ENCODE assay signal across 29 cellular contexts in genomic region chr14:54166049-54166950, GRCh38.
DNase-seq lines count a peak whose midpoint lies in the region; ATAC-seq, FAIRE-seq and TF ChIP-seq lines count a peak whose summit lies in the region.
"Had no signal": no experiment of that assay in that cellular context is flagged by ENCODE, and none has a peak within 500 bp of the region (broad histone marks: within the 10 kb centered on the region; RNA-seq: fewer than 3 reads in every experiment).

No MANE protein-coding gene starts in this region.

- BruUV-seq in PC-3 (replicated peaks; lab: Mats Ljungman, UMichigan): no TSS peak

- peaks cover 8% of the 10 kb centered on the region for H3F3A ChIP-seq in PC-3 (ENCODE audit: low read length, unreplicated experiment)

- H3K27ac ChIP-seq in PC-3 (ENCODE audit: low read length): no peak overlapping the region
- H3K27ac ChIP-seq: A549, colonic mucosa, heart left ventricle, Peyer's patch, tibial artery, VCaP had no signal

- no peak for TF ChIP-seq CTCF in PC-3 (conservative IDR thresholded peaks at IDR 0.05; ENCODE audit: low read depth, low read length)

- CTCF ChIA-PET in PC-3 (lab: Charles Lee): interaction anchor here (0.6 to 0.8 kb wide), 2 partner anchors 172 to 399 kb away, joined by 4 read pairs; no protein-coding TSS in a partner anchor

- H3K36me3 ChIP-seq in PC-3 (ENCODE audit: low read depth, low read length): no peaks in the 10 kb centered on the region
- H3K36me3 ChIP-seq: colonic mucosa, heart left ventricle, Peyer's patch, tibial artery had no signal

- no peaks in the 10 kb centered on the region for H3K79me2 ChIP-seq in PC-3 (ENCODE audit: low read length)

- 0 out of 2 replicates have a peak, but pooled peaks cover 8% of the 10 kb centered on the region for H3K9me2 ChIP-seq in PC-3 (replicated peaks; ENCODE audit: low read length)

- peaks cover 45% of the 10 kb centered on the region for H3K4me1 ChIP-seq in PC-3 (ENCODE audit: insufficient read depth, low read length)
- H3K4me1 ChIP-seq: A549, colonic mucosa, Peyer's patch had no signal

- no peak for FAIRE-seq in RCC 7860 (lab: Jason Lieb, UNC)
- FAIRE-seq: A549 had no signal

- no peak overlapping the region for H3K4me2 ChIP-seq in PC-3 (ENCODE audit: low read length)
- H3K4me2 ChIP-seq: A549 had no signal

- H3K9me3 ChIP-seq in PC-3 (ENCODE audit: low read length): no peaks in the 10 kb centered on the region
- H3K9me3 ChIP-seq: A549, colonic mucosa, heart left ventricle, Peyer's patch, tibial artery had no signal

- H3K27me3 ChIP-seq in PC-3 (ENCODE audit: low read length): no peaks in the 10 kb centered on the region
- H3K27me3 ChIP-seq: colonic mucosa, Peyer's patch, tibial artery had no signal

- no peaks in the 10 kb centered on the region for H4K20me1 ChIP-seq in PC-3 (ENCODE audit: low read length)

- POLR2A ChIA-PET in PC-3 (lab: Charles Lee; ENCODE audit: unreplicated experiment): no interaction called here

- H3K4me3 ChIP-seq in PC-3 (ENCODE audit: low read length): no peak overlapping the region
- H3K4me3 ChIP-seq: A549, colonic mucosa, heart left ventricle, Peyer's patch, tibial artery had no signal

- DNase-seq in COLO829 (ENCODE audit: low spot score) (peak; percentile 54), PC-3 (peak; percentile 55), nucleus accumbens (lab: John Stamatoyannopoulos, UW) (peak in 32 of 56 donors; percentile 0 to 70 (median 13)), RCC 7860 (ENCODE audit: low spot score) (no peak), NCI-H1092 treated with DMSO at 0.1 percent for 48 hours (lab: John Stamatoyannopoulos, UW) (no peak)
- DNase-seq: activated CD4-positive, alpha-beta T cell treated with anti-CD3 and anti-CD28 coated beads for 4 hours; amniotic stem cell; CD4-positive, alpha-beta T cell; colonic mucosa; effector memory CD4-positive, alpha-beta T cell; GOT3; heart left ventricle; HFFc6; KBM-7; naive thymus-derived CD8-positive, alpha-beta T cell; NCI-H1417 treated with DMSO at 0.1 percent for 48 hours; NCI-H2081; NCI-H2227 treated with DMSO at 0.1 percent for 48 hours; Peyer's patch; retina; SHP77 treated with DMSO at 0.1 percent for 48 hours; stimulated activated CD4-positive, alpha-beta T cell treated with anti-CD3 and anti-CD28 coated beads, Interleukin-2, amount 100 ng/mL, for 24 hours; tibial artery had no signal

- intact Hi-C loops in PC-3 (cut with micrococcal nuclease): no loop called here

- ATAC-seq in PC-3: no peak
- peak; percentile 24 for ATAC-seq in esophagus mucosa
- ATAC-seq in GM21737 (IDR thresholded peaks at IDR 0.05; ENCODE audit: unreplicated experiment): no peak
- no peak for ATAC-seq in HG03521 (IDR thresholded peaks at IDR 0.05; ENCODE audit: unreplicated experiment)
- ATAC-seq: A549; activated T-helper 17 cell treated with anti-CD3 and anti-CD28 coated beads, Interleukin-2, amount 50 U/mL, for 72 hours; naive thymus-derived CD8-positive, alpha-beta T cell had no signal

- no peak overlapping the region for H2AFZ ChIP-seq in PC-3 (ENCODE audit: low read length)

- H3K9ac ChIP-seq in PC-3 (ENCODE audit: low read length): no peak overlapping the region

Comparison
In these comparisons a context has a peak if more than half of its experiments do, and no peak if none do; other contexts are left out.
1. DNase-seq: peak in COLO829 (single experiment), PC-3 (single experiment) and nucleus accumbens (32 of 56); none in RCC 7860 (single experiment) and NCI-H1092 treated with DMSO at 0.1 percent for 48 hours (single experiment).